ENCODE assay signal across 13 cellular contexts in genomic region chr18:63290456-63291200, GRCh38. TPM values are rescaled to one million over a fixed set of nuclear protein-coding genes. Genes with fewer than 3 reads are reported as not detected.
A peak's percentile ranks its signal among the peaks of the same experiment; 100 is the strongest.
DNase-seq lines count a peak whose midpoint lies in the region; ATAC-seq, FAIRE-seq and TF ChIP-seq lines count a peak whose summit lies in the region.
"Had no signal": no experiment of that assay in that cellular context is flagged by ENCODE, and none has a peak within 500 bp of the region (broad histone marks: within the 10 kb centered on the region; RNA-seq: fewer than 3 reads in every experiment).

No MANE protein-coding gene starts in this region.

- H3K27ac ChIP-seq in psoas muscle (peak overlapping the region; percentile 91), osteoblast (ENCODE audit: low read depth, low read length) (no peak overlapping the region)
- H3K27ac ChIP-seq: brain microvascular endothelial cell had no signal

- H3K9me3 Mint-ChIP-seq in T-helper 2 cell treated with Interferon-gamma antibody and Interleukin-4, amounts not matched to agents 5 μg/mL and 100 μg/mL, for 36 hours: no peaks in the 10 kb centered on the region
- no peaks in the 10 kb centered on the region for H3K9me3 Mint-ChIP-seq in activated naive CD8-positive, alpha-beta T cell treated with anti-CD3 and anti-CD28 coated beads, Interleukin-2, amount 10 ng/mL, durations not matched to agents 7 days and 5 days
- H3K9me3 Mint-ChIP-seq: activated B cell treated with CpG ODN at 0.5 μM for 24 hours had no signal

- H3K4me3 ChIP-seq in psoas muscle (no peak overlapping the region), osteoblast (ENCODE audit: insufficient read depth, low read length) (no peak overlapping the region)

- no peak overlapping the region for H3K4me2 ChIP-seq in osteoblast (ENCODE audit: insufficient read depth, low read length)

- H3K27ac Mint-ChIP-seq in T-helper 2 cell treated with Interferon-gamma antibody and Interleukin-4, amounts not matched to agents 5 μg/mL and 100 μg/mL, for 36 hours: peak overlapping the region; percentile 26
- peak overlapping the region; percentile 78 for H3K27ac Mint-ChIP-seq in activated naive CD8-positive, alpha-beta T cell treated with anti-CD3 and anti-CD28 coated beads, Interleukin-2, amount 10 ng/mL, durations not matched to agents 7 days and 5 days
- H3K27ac Mint-ChIP-seq: activated B cell treated with CpG ODN at 0.5 μM for 24 hours had no signal

- H3K27me3 Mint-ChIP-seq in T-helper 2 cell treated with Interferon-gamma antibody and Interleukin-4, amounts not matched to agents 5 μg/mL and 100 μg/mL, for 36 hours (ENCODE audit: low read depth): no peaks in the 10 kb centered on the region
- H3K27me3 Mint-ChIP-seq in activated naive CD8-positive, alpha-beta T cell treated with anti-CD3 and anti-CD28 coated beads, Interleukin-2, amount 10 ng/mL, durations not matched to agents 7 days and 5 days: no peaks in the 10 kb centered on the region
- H3K27me3 Mint-ChIP-seq: activated B cell treated with CpG ODN at 0.5 μM for 24 hours had no signal

- POLR2A ChIA-PET in activated naive CD8-positive, alpha-beta T cell treated with anti-CD3 and anti-CD28 coated beads, Interleukin-2, amount 10 ng/mL, durations not matched to agents 7 days and 5 days (lab: Charles Lee): interaction anchor here (0.8 to 1.4 kb wide), 4 partner anchors 14 to 91 kb away, joined by 3 read pairs; no protein-coding TSS in a partner anchor

- peak; percentile 91 for ATAC-seq in activated naive CD8-positive, alpha-beta T cell treated with anti-CD3 and anti-CD28 coated beads, Interleukin-2, amount 10 ng/mL, durations not matched to agents 7 days and 5 days (ENCODE audit: low read depth)
- ATAC-seq in psoas muscle (no peak), HG02588 (IDR thresholded peaks at IDR 0.05; ENCODE audit: unreplicated experiment) (no peak), GM18870 (IDR thresholded peaks at IDR 0.05; ENCODE audit: unreplicated experiment) (no peak)
- ATAC-seq: esophagus mucosa had no signal

- FAIRE-seq in GM19239 (lab: Jason Lieb, UNC): peak; percentile 73

- peaks cover 51% of the 10 kb centered on the region for H3K4me1 Mint-ChIP-seq in T-helper 2 cell treated with Interferon-gamma antibody and Interleukin-4, amounts not matched to agents 5 μg/mL and 100 μg/mL, for 36 hours (ENCODE audit: low read depth)
- H3K4me1 Mint-ChIP-seq in activated naive CD8-positive, alpha-beta T cell treated with anti-CD3 and anti-CD28 coated beads, Interleukin-2, amount 10 ng/mL, durations not matched to agents 7 days and 5 days: peaks cover 61% of the 10 kb centered on the region

- H2AFZ ChIP-seq in osteoblast (ENCODE audit: low read length): no peak overlapping the region

- peak overlapping the region; percentile 61 for H3K4me3 Mint-ChIP-seq in T-helper 2 cell treated with Interferon-gamma antibody and Interleukin-4, amounts not matched to agents 5 μg/mL and 100 μg/mL, for 36 hours
- H3K4me3 Mint-ChIP-seq in activated naive CD8-positive, alpha-beta T cell treated with anti-CD3 and anti-CD28 coated beads, Interleukin-2, amount 10 ng/mL, durations not matched to agents 7 days and 5 days: no peak overlapping the region
- H3K4me3 Mint-ChIP-seq: activated B cell treated with CpG ODN at 0.5 μM for 24 hours had no signal

- DNase-seq in GM19239 (ENCODE audit: insufficient read length, low spot score) (no peak), psoas muscle (no peak), DMS153 (lab: John Stamatoyannopoulos, UW) (no peak), osteoblast (ENCODE audit: insufficient read length, low spot score, missing footprints) (no peak)
- peak; percentile 45 for DNase-seq in T-helper 2 cell treated with Interferon-gamma antibody and Interleukin-4, amounts not matched to agents 5 μg/mL and 100 μg/mL, for 36 hours (ENCODE audit: low spot score)
- DNase-seq in activated naive CD8-positive, alpha-beta T cell treated with anti-CD3 and anti-CD28 coated beads, Interleukin-2, amount 10 ng/mL, durations not matched to agents 7 days and 5 days: no peak
- DNase-seq: activated B cell treated with CpG ODN at 0.5 μM for 24 hours, brain microvascular endothelial cell, DMS53, substantia nigra had no signal

- peaks cover 69% of the 10 kb centered on the region for H3K4me1 ChIP-seq in psoas muscle
- no peaks in the 10 kb centered on the region for H3K4me1 ChIP-seq in osteoblast (ENCODE audit: insufficient read depth, low read length)

- 48 to 57% (median 49%) methylated on average over 9 of the region's 9 CpGs for WGBS in psoas muscle, 3 donors

- H3K27me3 ChIP-seq in psoas muscle (ENCODE audit: insufficient read depth in 3 of 3, low read length in 2 of 3) (no peaks in the 10 kb centered on the region), osteoblast (ENCODE audit: insufficient read depth, low read length) (no peaks in the 10 kb centered on the region)
- H3K27me3 ChIP-seq: brain microvascular endothelial cell had no signal

- intact Hi-C loops in psoas muscle (cut with DNase I): no loop called here

- H3K79me2 ChIP-seq in osteoblast (ENCODE audit: insufficient read depth, low read length): no peaks in the 10 kb centered on the region

- peaks cover 60% of the 10 kb centered on the region for H3K36me3 Mint-ChIP-seq in T-helper 2 cell treated with Interferon-gamma antibody and Interleukin-4, amounts not matched to agents 5 μg/mL and 100 μg/mL, for 36 hours (ENCODE audit: low read depth)
- H3K36me3 Mint-ChIP-seq in activated naive CD8-positive, alpha-beta T cell treated with anti-CD3 and anti-CD28 coated beads, Interleukin-2, amount 10 ng/mL, durations not matched to agents 7 days and 5 days: peaks cover 61% of the 10 kb centered on the region

- H4K20me1 ChIP-seq in osteoblast (ENCODE audit: insufficient read depth, low read length): no peaks in the 10 kb centered on the region

- TF ChIP-seq CTCF in psoas muscle (IDR thresholded peaks at IDR 0.05) (no peak), osteoblast (IDR thresholded peaks at IDR 0.05; ENCODE audit: extremely low read depth, low read depth, low read length) (no peak)

- no peaks in the 10 kb centered on the region for H3K9me3 ChIP-seq in psoas muscle
- H3K9me3 ChIP-seq in osteoblast (ENCODE audit: low read depth, low read length): no peaks in the 10 kb centered on the region

- H3K36me3 ChIP-seq in psoas muscle (ENCODE audit: insufficient read depth in 1 of 2, low read depth in 1 of 2): no peaks in the 10 kb centered on the region
- no peaks in the 10 kb centered on the region for H3K36me3 ChIP-seq in osteoblast (ENCODE audit: insufficient read depth, low read length)
- H3K36me3 ChIP-seq: brain microvascular endothelial cell had no signal

RNA-seq across cellular contexts. Expression of gene BCL2, which starts 28.9 kb away (rescaled TPM):
- total RNA-seq in activated naive CD8-positive, alpha-beta T cell treated with anti-CD3 and anti-CD28 coated beads, Interleukin-2, amount 10 ng/mL, durations not matched to agents 7 days and 5 days: 100 to 1,000 TPM; 121 to 128 TPM
- total RNA-seq in psoas muscle (10 to 100 TPM in 2 of 4 donors, 1 to 10 TPM in 2; 8.9 to 27.0 (median 14.5) TPM), osteoblast (10.6 and 11.9 TPM in 2 replicates)
- polyA plus RNA-seq in psoas muscle: 1 to 10 TPM; 1.1 to 8.3 (median 4.1) TPM
